In the genomic region with DNA sequence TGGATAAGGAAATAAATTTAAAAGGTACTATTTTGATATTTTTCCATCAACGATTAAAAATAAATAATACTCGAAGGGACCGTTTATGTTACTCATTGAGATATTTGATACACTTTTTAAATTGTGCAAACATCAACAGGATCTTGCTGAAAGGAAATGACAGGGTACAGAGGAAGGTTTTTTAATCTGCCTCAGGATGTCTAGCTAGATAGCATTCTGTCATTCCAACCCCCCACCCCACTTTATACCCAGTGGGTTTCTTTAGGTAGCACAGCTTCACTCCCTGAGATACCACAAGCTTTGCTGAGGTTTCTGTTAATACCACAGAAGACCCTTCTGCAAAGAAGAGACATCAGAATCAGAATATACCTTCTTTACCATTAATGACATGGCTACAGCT, we compare ENCODE assay signal across 8 cellular contexts.
DNase-seq lines count a peak whose midpoint lies in the region; ATAC-seq and TF ChIP-seq lines count a peak whose summit lies in the region.

No MANE protein-coding gene starts in this region.

- peak overlapping the region; percentile 72 for H3K4me3 ChIP-seq in HFF-Myc (replicated peaks; ENCODE audit: low read depth, low read length)
- H3K4me3 ChIP-seq in foreskin fibroblast (ENCODE audit: low read depth in 1 of 2, low read length in 2 of 2): peak overlapping the region; percentile 59 to 80
- H3K4me3 ChIP-seq in retinal pigment epithelial cell (ENCODE audit: low read length): peak overlapping the region; percentile 88

- H3K27ac ChIP-seq in VCaP: peak overlapping the region; percentile 82
- no peak overlapping the region for H3K27ac ChIP-seq in substantia nigra (ENCODE audit: low read depth, low read length, poor library complexity, severe bottlenecking)

- DNase-seq in HFF-Myc (ENCODE audit: extremely low read depth, low read depth) (no peak), foreskin fibroblast (no peak), retinal pigment epithelial cell (ENCODE audit: low read depth) (no peak), substantia nigra (lab: John Stamatoyannopoulos, UW) (no peak), GM13976 (ENCODE audit: low spot score) (no peak), EL (no peak)

- ATAC-seq in HG02571 (IDR thresholded peaks at IDR 0.05; ENCODE audit: unreplicated experiment): no peak

- in situ Hi-C loops in GM13976 (cut with MboI; ENCODE audit: low sequenced_read_pairs, unreplicated experiment): no loop called here

- TF ChIP-seq CTCF in HFF-Myc (IDR thresholded peaks at IDR 0.05; ENCODE audit: low read depth, low read length, missing control alignments) (no peak), VCaP (conservative IDR thresholded peaks at IDR 0.05) (no peak), foreskin fibroblast (IDR thresholded peaks at IDR 0.05; ENCODE audit: low read depth, low read length) (no peak), retinal pigment epithelial cell (conservative IDR thresholded peaks at IDR 0.05; ENCODE audit: low read depth, low read length) (no peak), GM13976 (IDR thresholded peaks at IDR 0.05; ENCODE audit: borderline replicate concordance, control extremely low read depth, extremely low read depth, insufficient read depth, missing control alignments) (no peak)
